21 cellular contexts compared by ENCODE assay signal in genomic region chr9:105306533-105307140, GRCh38.
DNase-seq lines count a peak whose midpoint lies in the region; ATAC-seq and TF ChIP-seq lines count a peak whose summit lies in the region.
"Had no signal": no experiment of that assay in that cellular context is flagged by ENCODE, and none has a peak within 500 bp of the region (broad histone marks: within the 10 kb centered on the region; RNA-seq: fewer than 3 reads in every experiment).

No MANE protein-coding gene starts in this region.

- DNase-seq in NAMALWA (ENCODE audit: low spot score) (no peak), NCI-H2107 treated with DMSO at 0.1 percent for 48 hours (lab: John Stamatoyannopoulos, UW; ENCODE audit: unreplicated experiment) (no peak), midbrain (lab: John Stamatoyannopoulos, UW) (no peak)
- DNase-seq: activated CD4-positive, CD25-positive, alpha-beta regulatory T cell; activated naive CD4-positive, alpha-beta T cell treated with anti-CD3 and anti-CD28 coated beads, Interleukin-2, amount 50 U/mL, for 16 hours; amniotic stem cell; dermis blood vessel endothelial cell; esophagus squamous epithelium; foreskin melanocyte; NCI-H2029 treated with DMSO at 0.1 percent for 48 hours; NCI-H748 treated with DMSO at 0.1 percent for 48 hours; pancreas; retina; stimulated activated naive CD8-positive, alpha-beta T cell treated with anti-CD3 and anti-CD28 coated beads, Interleukin-15, amount 100 ng/mL, for 72 hours; T-helper 1 cell; tibial artery had no signal

- H3K27me3 ChIP-seq in layer of hippocampus (ENCODE audit: control insufficient read depth, insufficient read depth, low read length) = no peaks in the 10 kb centered on the region
- H3K27me3 ChIP-seq: esophagus squamous epithelium, pancreas, tibial artery had no signal

- ATAC-seq in GM18502 (IDR thresholded peaks at IDR 0.05; ENCODE audit: poor library complexity, unreplicated experiment) (peak; percentile 53), GM21786 (IDR thresholded peaks at IDR 0.05; ENCODE audit: unreplicated experiment) (peak; percentile 29), HG03558 (IDR thresholded peaks at IDR 0.05; ENCODE audit: extremely low read depth, unreplicated experiment) (peak; percentile 32), SK-N-SH treated with all-trans-retinoic acid at 6 μM for 48 hours (no peak)
- ATAC-seq: stimulated activated naive CD8-positive, alpha-beta T cell treated with anti-CD3 and anti-CD28 coated beads, Interleukin-15, amount 100 ng/mL, for 72 hours had no signal

- H3K27ac ChIP-seq in layer of hippocampus (ENCODE audit: low read depth, low read length) = peak overlapping the region; percentile 93
- H3K27ac ChIP-seq: esophagus squamous epithelium, pancreas, tibial artery had no signal

TF ChIP-seq in SK-N-SH treated with all-trans-retinoic acid at 6 μM for 48 hours, 23 proteins besides CTCF, POLR2A, EP300 and RAD21:
- TF ChIP-seq CREB5 (CRISPR knock-in tag; IDR thresholded peaks at IDR 0.05; ENCODE audit: low read depth) = no peak
- no peak for TF ChIP-seq SNAI2 (CRISPR knock-in tag; IDR thresholded peaks at IDR 0.05)
- no peak for TF ChIP-seq BACH2 (CRISPR knock-in tag; IDR thresholded peaks at IDR 0.05; ENCODE audit: borderline replicate concordance)
- no peak for TF ChIP-seq ZNF565 (CRISPR knock-in tag; conservative IDR thresholded peaks at IDR 0.05; ENCODE audit: low read depth)
- TF ChIP-seq ZNF8 (CRISPR knock-in tag; IDR thresholded peaks at IDR 0.05) = no peak
- no peak for TF ChIP-seq CSRNP3 (CRISPR knock-in tag; IDR thresholded peaks at IDR 0.05)
- no peak for TF ChIP-seq TCF4 (CRISPR knock-in tag; IDR thresholded peaks at IDR 0.05; ENCODE audit: borderline replicate concordance)
- no peak for TF ChIP-seq ZFP3 (CRISPR knock-in tag; IDR thresholded peaks at IDR 0.05)
